Comparison of ENCODE assay signal across 8 cellular contexts in genomic region chr1:244836135-244836521, GRCh38. TPM values are rescaled to one million over a fixed set of nuclear protein-coding genes. Genes with fewer than 3 reads are reported as not detected.
DNase-seq lines count a peak whose midpoint lies in the region; ATAC-seq and TF ChIP-seq lines count a peak whose summit lies in the region.

No MANE protein-coding gene starts in this region.

- no peak for TF ChIP-seq POLR2A in erythroblast (IDR thresholded peaks at IDR 0.05; ENCODE audit: low read length)

- peak overlapping the region; percentile 99 for H3K27ac ChIP-seq in HL-60 (replicated peaks)

- DNase-seq in DMS 273 (lab: John Stamatoyannopoulos, UW; ENCODE audit: unreplicated experiment) (peak; percentile 74), HL-60 (ENCODE audit: low read depth in 1 of 2, low spot score in 1 of 2) (peak; percentile 15 to 25), SW 1271 (lab: John Stamatoyannopoulos, UW) (peak; percentile 21 to 88), erythroblast (lab: John Stamatoyannopoulos, UW) (peak; percentile 60 to 69), epidermal melanocyte (ENCODE audit: insufficient read length, low spot score) (no peak), NCI-H128 (lab: John Stamatoyannopoulos, UW; ENCODE audit: unreplicated experiment) (no peak), NK-92 (lab: John Stamatoyannopoulos, UW; ENCODE audit: unreplicated experiment) (no peak)
- no peak for DNase-seq in natural killer cell treated with Interleukin-12 subunit alpha and Interleukin-12 subunit beta and Interleukin-15 and Interleukin-18, amount 100 ng/mL, for 72 hours (ENCODE audit: low spot score)

- H3K4me1 Mint-ChIP-seq in natural killer cell treated with Interleukin-12 subunit alpha and Interleukin-12 subunit beta and Interleukin-15 and Interleukin-18, amount 100 ng/mL, for 72 hours (ENCODE audit: low read depth in 2 of 2), result peaks cover 39 to 55% of the 10 kb centered on the region in 2 donors

- H3K27me3 ChIP-seq in HL-60 (ENCODE audit: insufficient read depth, poor library complexity, severe bottlenecking), result no peaks in the 10 kb centered on the region

- H3K27me3 Mint-ChIP-seq in natural killer cell treated with Interleukin-12 subunit alpha and Interleukin-12 subunit beta and Interleukin-15 and Interleukin-18, amount 100 ng/mL, for 72 hours, result no peaks in the 10 kb centered on the region

- no peak for TF ChIP-seq CTCF in HL-60 (IDR thresholded peaks at IDR 0.05; ENCODE audit: insufficient read depth, low read length)

- H3K4me3 Mint-ChIP-seq in natural killer cell treated with Interleukin-12 subunit alpha and Interleukin-12 subunit beta and Interleukin-15 and Interleukin-18, amount 100 ng/mL, for 72 hours, result peak overlapping the region; percentile 96

- peaks cover 21% of the 10 kb centered on the region for H3K36me3 Mint-ChIP-seq in natural killer cell treated with Interleukin-12 subunit alpha and Interleukin-12 subunit beta and Interleukin-15 and Interleukin-18, amount 100 ng/mL, for 72 hours

- no peaks in the 10 kb centered on the region for H3K9me3 Mint-ChIP-seq in natural killer cell treated with Interleukin-12 subunit alpha and Interleukin-12 subunit beta and Interleukin-15 and Interleukin-18, amount 100 ng/mL, for 72 hours

- ATAC-seq in natural killer cell treated with Interleukin-12 subunit alpha and Interleukin-12 subunit beta and Interleukin-15 and Interleukin-18, amount 100 ng/mL, for 72 hours, result no peak

- peak overlapping the region; percentile 88 to 99 for H3K27ac Mint-ChIP-seq in natural killer cell treated with Interleukin-12 subunit alpha and Interleukin-12 subunit beta and Interleukin-15 and Interleukin-18, amount 100 ng/mL, for 72 hours

- peak overlapping the region; percentile 60 for H3K4me3 ChIP-seq in HL-60 (replicated peaks; ENCODE audit: insufficient read depth, low read length)

RNA-seq across cellular contexts. Expression of gene COX20, which starts 0.7 kb away (rescaled TPM):
- total RNA-seq in natural killer cell treated with Interleukin-12 subunit alpha and Interleukin-12 subunit beta and Interleukin-15 and Interleukin-18, amount 100 ng/mL, for 72 hours, result 10 to 100 TPM; 21.3 to 31.4 TPM

RNA-seq across cellular contexts. Expression of gene HNRNPU, which starts 28.2 kb away (rescaled TPM):
- 100 to 1,000 TPM; 403 to 475 TPM for total RNA-seq in natural killer cell treated with Interleukin-12 subunit alpha and Interleukin-12 subunit beta and Interleukin-15 and Interleukin-18, amount 100 ng/mL, for 72 hours

Comparison
In these comparisons a context has a peak if more than half of its experiments do, and no peak if none do; other contexts are left out.
1. DNase-seq: peak in DMS 273 (single experiment), HL-60 (2 of 2), SW 1271 (2 of 2) and erythroblast (2 of 2); none in natural killer cell treated with Interleukin-12 subunit alpha and Interleukin-12 subunit beta and Interleukin-15 and Interleukin-18, amount 100 ng/mL, for 72 hours (single experiment), epidermal melanocyte (single experiment), NCI-H128 (single experiment) and NK-92 (single experiment).